ENCODE assay signal across 2 cellular contexts in genomic region chr12:93541578-93542217, GRCh38.
TF ChIP-seq lines count a peak whose summit lies in the region.

No MANE protein-coding gene starts in this region.

TF ChIP-seq in A549, 52 proteins besides CTCF, POLR2A, EP300 and RAD21:
- TF ChIP-seq CHD2 (IDR thresholded peaks at IDR 0.05; ENCODE audit: low read length, partially characterized antibody) = no peak
- TF ChIP-seq RNF2 (IDR thresholded peaks at IDR 0.05; ENCODE audit: borderline replicate concordance, low read depth) = no peak
- TF ChIP-seq HEYL (CRISPR knock-in tag; IDR thresholded peaks at IDR 0.05) = no peak
- no peak for TF ChIP-seq CBX8 (IDR thresholded peaks at IDR 0.05)
- TF ChIP-seq MAFK (IDR thresholded peaks at IDR 0.05; ENCODE audit: partially characterized antibody) = no peak
- TF ChIP-seq JUN (IDR thresholded peaks at IDR 0.05) = no peak
- no peak for TF ChIP-seq ATOH8 (CRISPR knock-in tag; IDR thresholded peaks at IDR 0.05; ENCODE audit: low read depth)
- no peak for TF ChIP-seq ZSCAN20 (CRISPR knock-in tag; IDR thresholded peaks at IDR 0.05)
- TF ChIP-seq ZC3H11A (IDR thresholded peaks at IDR 0.05) = no peak
- no peak for TF ChIP-seq HOXB5 (CRISPR knock-in tag; IDR thresholded peaks at IDR 0.05)
- TF ChIP-seq FOSB (CRISPR knock-in tag; IDR thresholded peaks at IDR 0.05) = no peak
- TF ChIP-seq SMC3 (IDR thresholded peaks at IDR 0.05) = no peak; the same call in 2 of the 3 replicates
- TF ChIP-seq TFCP2L1 (CRISPR knock-in tag; IDR thresholded peaks at IDR 0.05) = no peak
- TF ChIP-seq HES2 (IDR thresholded peaks at IDR 0.05) = no peak

TF ChIP-seq in HepG2, 621 proteins besides CTCF, POLR2A, EP300 and RAD21:
- TF ChIP-seq ZNF230 (CRISPR knock-in tag; IDR thresholded peaks at IDR 0.05) (no peak), KAT8 (CRISPR knock-in tag; IDR thresholded peaks at IDR 0.05) (no peak), GPBP1L1 (CRISPR knock-in tag; IDR thresholded peaks at IDR 0.05) (no peak), EZH2 (conservative IDR thresholded peaks at IDR 0.05; ENCODE audit: low read depth, low read length) (no peak), HMG20B (CRISPR knock-in tag; conservative IDR thresholded peaks at IDR 0.05) (no peak), ZNF792 (CRISPR knock-in tag; IDR thresholded peaks at IDR 0.05) (no peak), CSRNP2 (CRISPR knock-in tag; conservative IDR thresholded peaks at IDR 0.05; ENCODE audit: low read depth) (no peak), ZNF264 (CRISPR knock-in tag; IDR thresholded peaks at IDR 0.05) (no peak), KAT2B (IDR thresholded peaks at IDR 0.05; ENCODE audit: borderline replicate concordance, low read depth, low read length) (no peak), SNAI1 (CRISPR knock-in tag; IDR thresholded peaks at IDR 0.05; ENCODE audit: borderline replicate concordance) (no peak), YEATS2 (CRISPR knock-in tag; IDR thresholded peaks at IDR 0.05; ENCODE audit: borderline replicate concordance) (no peak), PHF20 (CRISPR knock-in tag; IDR thresholded peaks at IDR 0.05) (no peak)
